8 cellular contexts compared by ENCODE assay signal in genomic region chr11:111765984-111766833, GRCh38. TPM values are rescaled to one million over a fixed set of nuclear protein-coding genes. Genes with fewer than 3 reads are reported as not detected.
DNase-seq lines count a peak whose midpoint lies in the region; ATAC-seq and TF ChIP-seq lines count a peak whose summit lies in the region.

PPP2R1B (minus strand) TSS chr11:111766389; CDS start chr11:111766361, 28 bp downstream.

- H3K27me3 ChIP-seq in CD8-positive, alpha-beta memory T cell (ENCODE audit: insufficient read depth, low read length, poor library complexity, severe bottlenecking) = no peaks in the 10 kb centered on the region
- H3K27me3 ChIP-seq in HL-60 (ENCODE audit: insufficient read depth, poor library complexity, severe bottlenecking) (no peaks in the 10 kb centered on the region), endocrine pancreas (ENCODE audit: control insufficient read depth, insufficient read depth, low read length) (no peaks in the 10 kb centered on the region), mesendoderm (ENCODE audit: insufficient read depth, low read length, poor library complexity) (no peaks in the 10 kb centered on the region)

- peaks cover 0 to 43% (median 10%) of the 10 kb centered on the region in 3 donors for H3K36me3 Mint-ChIP-seq in CD8-positive, alpha-beta memory T cell
- peaks cover 35% of the 10 kb centered on the region for H3K36me3 Mint-ChIP-seq in activated CD8-positive, alpha-beta memory T cell treated with anti-CD3 and anti-CD28 coated beads, Interleukin-2, amount 10 ng/mL, durations not matched to agents 7 days and 5 days

- H3K27ac ChIP-seq in CD8-positive, alpha-beta memory T cell (ENCODE audit: low read depth, low read length) = peak within 1 kb of the TSS; percentile 78
- peak within 1 kb of the TSS; percentile 71 for H3K27ac ChIP-seq in HL-60 (replicated peaks)
- peak within 1 kb of the TSS; percentile 94 for H3K27ac ChIP-seq in mesendoderm (ENCODE audit: low read depth, low read length)

- H3K4me3 ChIP-seq in CD8-positive, alpha-beta memory T cell (ENCODE audit: low read length) = peak within 1 kb of the TSS; percentile 87
- H3K4me3 ChIP-seq in HL-60 (replicated peaks; ENCODE audit: insufficient read depth, low read length) (peak within 1 kb of the TSS; percentile 98), endocrine pancreas (ENCODE audit: control insufficient read depth, insufficient read depth, low read length) (peak within 1 kb of the TSS; percentile 98), mesendoderm (ENCODE audit: low read length) (peak within 1 kb of the TSS; percentile 97)

- no peak within 1 kb of the TSS for H3K23ac ChIP-seq in mesendoderm (ENCODE audit: low read length)

- H3K4ac ChIP-seq in mesendoderm (ENCODE audit: low read depth, low read length) = peak within 1 kb of the TSS; percentile 79

- no peak within 1 kb of the TSS for H2BK120ac ChIP-seq in mesendoderm (ENCODE audit: low read depth, low read length)

- CTCF ChIA-PET in CD8-positive, alpha-beta memory T cell (lab: Charles Lee) = interaction anchor here (1.3 to 5.5 kb wide), 6 partner anchors 12 to 179 kb away, joined by 3 to 43 read pairs (median 6); no protein-coding TSS in a partner anchor
- CTCF ChIA-PET in activated CD8-positive, alpha-beta memory T cell treated with anti-CD3 and anti-CD28 coated beads, Interleukin-2, amount 10 ng/mL, durations not matched to agents 7 days and 5 days (lab: Charles Lee) = interaction anchor here (0.8 to 4.9 kb wide), 10 partner anchors 10 to 514 kb away, joined by 3 to 50 read pairs (median 5); partner anchors contain the start of gene SIK2

- no peak within 1 kb of the TSS for H4K8ac ChIP-seq in mesendoderm (ENCODE audit: low read depth, low read length)

- H3K4me1 Mint-ChIP-seq in CD8-positive, alpha-beta memory T cell = peaks cover 34 to 51% (median 48%) of the 10 kb centered on the region in 3 donors
- H3K4me1 Mint-ChIP-seq in activated CD8-positive, alpha-beta memory T cell treated with anti-CD3 and anti-CD28 coated beads, Interleukin-2, amount 10 ng/mL, durations not matched to agents 7 days and 5 days = peaks cover 35% of the 10 kb centered on the region

- POLR2A ChIA-PET in CD8-positive, alpha-beta memory T cell (lab: Charles Lee) = interaction anchor here (0.7 to 1.7 kb wide), 6 partner anchors 19 to 165 kb away, joined by 3 to 5 read pairs (median 3); partner anchors contain the start of genes ALG9 and SIK2

- H3K9me3 ChIP-seq in CD8-positive, alpha-beta memory T cell (ENCODE audit: low read length) = no peaks in the 10 kb centered on the region
- no peaks in the 10 kb centered on the region for H3K9me3 ChIP-seq in endocrine pancreas (ENCODE audit: control insufficient read depth, low read length)

- TF ChIP-seq CTCF in HL-60 (IDR thresholded peaks at IDR 0.05; ENCODE audit: insufficient read depth, low read length) = no peak

- peak within 1 kb of the TSS; percentile 98 for H3K4me2 ChIP-seq in mesendoderm (ENCODE audit: low read length)

- peaks cover 24% of the 10 kb centered on the region for H3K4me1 ChIP-seq in CD8-positive, alpha-beta memory T cell (ENCODE audit: insufficient read depth, low read length)
- peaks cover 9% of the 10 kb centered on the region for H3K4me1 ChIP-seq in endocrine pancreas (ENCODE audit: control insufficient read depth, insufficient read depth, low read length)
- peaks cover 2% of the 10 kb centered on the region for H3K4me1 ChIP-seq in mesendoderm (ENCODE audit: control insufficient read depth, low read depth, low read length)

- H2BK15ac ChIP-seq in mesendoderm (replicated peaks; ENCODE audit: low read depth) = no peak within 1 kb of the TSS

- H3K18ac ChIP-seq in mesendoderm (ENCODE audit: low read length) = peak within 1 kb of the TSS; percentile 97

- peaks cover 8% of the 10 kb centered on the region for H3K36me3 ChIP-seq in CD8-positive, alpha-beta memory T cell (ENCODE audit: insufficient read depth, low read length)
- H3K36me3 ChIP-seq in endocrine pancreas (ENCODE audit: control insufficient read depth, insufficient read depth, low read length) = no peaks in the 10 kb centered on the region
- no peaks in the 10 kb centered on the region for H3K36me3 ChIP-seq in mesendoderm (ENCODE audit: control insufficient read depth, insufficient read depth, low read length)

- no peaks in the 10 kb centered on the region for H3K9me3 Mint-ChIP-seq in CD8-positive, alpha-beta memory T cell
- no peaks in the 10 kb centered on the region for H3K9me3 Mint-ChIP-seq in activated CD8-positive, alpha-beta memory T cell treated with anti-CD3 and anti-CD28 coated beads, Interleukin-2, amount 10 ng/mL, durations not matched to agents 7 days and 5 days (ENCODE audit: low read depth)

- H3K27ac Mint-ChIP-seq in CD8-positive, alpha-beta memory T cell = peak within 1 kb of the TSS; percentile 21 to 99 (median 98)
- peak within 1 kb of the TSS; percentile 99 for H3K27ac Mint-ChIP-seq in activated CD8-positive, alpha-beta memory T cell treated with anti-CD3 and anti-CD28 coated beads, Interleukin-2, amount 10 ng/mL, durations not matched to agents 7 days and 5 days

- H2AK5ac ChIP-seq in mesendoderm (ENCODE audit: low read length) = no peak within 1 kb of the TSS

- peak within 1 kb of the TSS; percentile 92 to 100 (median 99) for H3K4me3 Mint-ChIP-seq in CD8-positive, alpha-beta memory T cell
- peak within 1 kb of the TSS; percentile 91 for H3K4me3 Mint-ChIP-seq in activated CD8-positive, alpha-beta memory T cell treated with anti-CD3 and anti-CD28 coated beads, Interleukin-2, amount 10 ng/mL, durations not matched to agents 7 days and 5 days

- WGBS in mesendoderm (ENCODE audit: extremely low coverage, insufficient coverage, low lambda C conversion rate) = no CpG with 5 or more reads among the region's 61 CpGs

- peak within 1 kb of the TSS; percentile 98 for H3K56ac ChIP-seq in mesendoderm (ENCODE audit: low read length)

- peak; percentile 90 for ATAC-seq in GM19455 (IDR thresholded peaks at IDR 0.05; ENCODE audit: unreplicated experiment)
- peak; percentile 97 for ATAC-seq in activated CD8-positive, alpha-beta memory T cell treated with anti-CD3 and anti-CD28 coated beads, Interleukin-2, amount 10 ng/mL, durations not matched to agents 7 days and 5 days

- peak within 1 kb of the TSS; percentile 87 for H2BK5ac ChIP-seq in mesendoderm (ENCODE audit: low read length)

- peak; percentile 65 to 82 (median 72) for DNase-seq in CD8-positive, alpha-beta memory T cell
- peak; percentile 38 to 60 for DNase-seq in HL-60 (ENCODE audit: low read depth in 1 of 2, low spot score in 1 of 2)
- DNase-seq in NOMO-1 treated with DMSO at 0.1 percent for 48 hours (lab: John Stamatoyannopoulos, UW; ENCODE audit: unreplicated experiment) = peak; percentile 68
- peak; percentile 81 for DNase-seq in activated CD8-positive, alpha-beta memory T cell treated with anti-CD3 and anti-CD28 coated beads, Interleukin-2, amount 10 ng/mL, durations not matched to agents 7 days and 5 days
- peak; percentile 94 for DNase-seq in mesendoderm
- peak; percentile 48 for DNase-seq in stimulated activated CD8-positive, alpha-beta memory T cell treated with anti-CD3 and anti-CD28 coated beads, Interleukin-15, amount 100 ng/mL, for 24 hours (ENCODE audit: low read depth)

- H3K27me3 Mint-ChIP-seq in CD8-positive, alpha-beta memory T cell = no peaks in the 10 kb centered on the region
- H3K27me3 Mint-ChIP-seq in activated CD8-positive, alpha-beta memory T cell treated with anti-CD3 and anti-CD28 coated beads, Interleukin-2, amount 10 ng/mL, durations not matched to agents 7 days and 5 days = no peaks in the 10 kb centered on the region

- H4K5ac ChIP-seq in mesendoderm (ENCODE audit: low read length) = no peak within 1 kb of the TSS

- H3K79me2 ChIP-seq in mesendoderm (ENCODE audit: control insufficient read depth, insufficient read depth, low read length) = no peaks in the 10 kb centered on the region

- H3K9ac ChIP-seq in endocrine pancreas (ENCODE audit: control insufficient read depth, insufficient read depth, low read length) (peak within 1 kb of the TSS; percentile 98), mesendoderm (ENCODE audit: low read length) (peak within 1 kb of the TSS; percentile 95)

- peaks cover 3% of the 10 kb centered on the region for H3K79me1 ChIP-seq in mesendoderm (ENCODE audit: low read length)

RNA-seq across cellular contexts. Expression of gene PPP2R1B, which starts in this region (rescaled TPM):
- total RNA-seq in CD8-positive, alpha-beta memory T cell = 10 to 100 TPM; 55.3 to 61.6 TPM
- polyA plus RNA-seq in CD8-positive, alpha-beta memory T cell = 21.9 TPM
- 10 to 100 TPM; 55.2 to 64.9 TPM for total RNA-seq in activated CD8-positive, alpha-beta memory T cell treated with anti-CD3 and anti-CD28 coated beads, Interleukin-2, amount 10 ng/mL, durations not matched to agents 7 days and 5 days
- polyA plus RNA-seq in mesendoderm (2013, experiment 1 of 2) = 44.6 TPM
- 45.3 TPM for polyA plus RNA-seq in mesendoderm (2013, experiment 2 of 2)

Comparison
In these comparisons a context has a peak if more than half of its experiments do, and no peak if none do; other contexts are left out.
1. Peak in every context shown above with its lines: DNase-seq, ATAC-seq, H3K4me3 ChIP-seq and H3K27ac ChIP-seq.